9 cellular contexts compared by ENCODE assay signal in genomic region chr11:130478204-130478701, GRCh38. TPM values are rescaled to one million over a fixed set of nuclear protein-coding genes. Genes with fewer than 3 reads are reported as not detected.
A peak's percentile ranks its signal among the peaks of the same experiment; 100 is the strongest.
DNase-seq lines count a peak whose midpoint lies in the region; ATAC-seq and TF ChIP-seq lines count a peak whose summit lies in the region.
"Had no signal": no experiment of that assay in that cellular context is flagged by ENCODE, and none has a peak within 500 bp of the region (broad histone marks: within the 10 kb centered on the region; RNA-seq: fewer than 3 reads in every experiment).

No MANE protein-coding gene starts in this region.

- peaks cover 42% of the 10 kb centered on the region for H3K4me1 ChIP-seq in A673 (ENCODE audit: insufficient read depth, low read length, poor library complexity, severe bottlenecking)
- H3K4me1 ChIP-seq in endodermal cell (ENCODE audit: control insufficient read depth, insufficient read depth, low read length), result no peaks in the 10 kb centered on the region
- H3K4me1 ChIP-seq in mucosa of descending colon (ENCODE audit: low read depth), result no peaks in the 10 kb centered on the region

- H3K27ac Mint-ChIP-seq in endodermal cell, result no peak overlapping the region
- H3K27ac Mint-ChIP-seq in activated CD4-positive, alpha-beta memory T cell treated with anti-CD3 and anti-CD28 coated beads, Interleukin-2, amount 10 ng/mL, durations not matched to agents 7 days and 5 days, result no peak overlapping the region

- peak; percentile 53 for ATAC-seq in mucosa of descending colon

- no peaks in the 10 kb centered on the region for H3K9me3 Mint-ChIP-seq in endodermal cell
- H3K9me3 Mint-ChIP-seq in activated CD4-positive, alpha-beta memory T cell treated with anti-CD3 and anti-CD28 coated beads, Interleukin-2, amount 10 ng/mL, durations not matched to agents 7 days and 5 days, result no peaks in the 10 kb centered on the region

- no peaks in the 10 kb centered on the region for H3K27me3 Mint-ChIP-seq in endodermal cell (ENCODE audit: insufficient read depth)
- H3K27me3 Mint-ChIP-seq in activated CD4-positive, alpha-beta memory T cell treated with anti-CD3 and anti-CD28 coated beads, Interleukin-2, amount 10 ng/mL, durations not matched to agents 7 days and 5 days, result peaks cover 4% of the 10 kb centered on the region

- TF ChIP-seq CTCF in A673 (conservative IDR thresholded peaks at IDR 0.05; ENCODE audit: low read depth, low read length), result no peak
- TF ChIP-seq CTCF in endodermal cell (conservative IDR thresholded peaks at IDR 0.05), result no peak
- no peak for TF ChIP-seq CTCF in mucosa of descending colon (IDR thresholded peaks at IDR 0.05)

- 71 to 86% methylated on average over 7 to 10 of the region's 10 CpGs for WGBS in endodermal cell (ENCODE audit: insufficient coverage in 1 of 2, insufficient read length in 1 of 2), 2 experiments

- H3K36me3 Mint-ChIP-seq in endodermal cell (ENCODE audit: low read depth), result no peaks in the 10 kb centered on the region
- H3K36me3 Mint-ChIP-seq in activated CD4-positive, alpha-beta memory T cell treated with anti-CD3 and anti-CD28 coated beads, Interleukin-2, amount 10 ng/mL, durations not matched to agents 7 days and 5 days (ENCODE audit: low read depth), result no peaks in the 10 kb centered on the region

- H3K4me3 ChIP-seq in A673 (ENCODE audit: low read depth, low read length, poor library complexity, severe bottlenecking) (no peak overlapping the region), endodermal cell (ENCODE audit: low read length) (no peak overlapping the region), mucosa of descending colon (no peak overlapping the region)

- CTCF ChIA-PET in A673 (lab: Charles Lee), result no interaction called here
- CTCF ChIA-PET in activated CD4-positive, alpha-beta memory T cell treated with anti-CD3 and anti-CD28 coated beads, Interleukin-2, amount 10 ng/mL, durations not matched to agents 7 days and 5 days (lab: Charles Lee), result no interaction called here

- H3K27me3 ChIP-seq in A673 (replicated peaks; ENCODE audit: insufficient read depth, low read depth, low read length, poor library complexity) (no peaks in the 10 kb centered on the region), endodermal cell (ENCODE audit: control insufficient read depth, insufficient read depth, low read length, poor library complexity, severe bottlenecking) (no peaks in the 10 kb centered on the region)

- DNase-seq in A673 (ENCODE audit: low spot score) (peak; percentile 42), LoVo (ENCODE audit: low spot score) (peak; percentile 36), endodermal cell (peak; percentile 60), mucosa of descending colon (peak in 2 of 3 donors; percentile 47 to 53), GDM1 (lab: John Stamatoyannopoulos, UW) (no peak), RPMI8226 (no peak)
- DNase-seq in activated CD4-positive, alpha-beta memory T cell treated with anti-CD3 and anti-CD28 coated beads, Interleukin-2, amount 10 ng/mL, durations not matched to agents 7 days and 5 days, result no peak
- no peak for DNase-seq in stimulated activated CD4-positive, alpha-beta T cell treated with anti-CD3 and anti-CD28 coated beads, Interleukin-2, amount 100 ng/mL, for 24 hours

- intact Hi-C loops in A673 (cut with micrococcal nuclease; ENCODE audit: unreplicated experiment) (no loop called here), mucosa of descending colon (cut with DNase I, micrococcal nuclease) (no loop called here)

- H3K9me3 ChIP-seq in A673 (ENCODE audit: low read depth, low read length, poor library complexity, severe bottlenecking) (no peaks in the 10 kb centered on the region), endodermal cell (ENCODE audit: control insufficient read depth, low read length) (no peaks in the 10 kb centered on the region), mucosa of descending colon (no peaks in the 10 kb centered on the region)

- H3K4me3 Mint-ChIP-seq in endodermal cell, result no peak overlapping the region
- H3K4me3 Mint-ChIP-seq in activated CD4-positive, alpha-beta memory T cell treated with anti-CD3 and anti-CD28 coated beads, Interleukin-2, amount 10 ng/mL, durations not matched to agents 7 days and 5 days, result no peak overlapping the region

- POLR2A ChIA-PET in A673 (lab: Charles Lee; ENCODE audit: low non-redundant PET), result no interaction called here
- POLR2A ChIA-PET in activated CD4-positive, alpha-beta memory T cell treated with anti-CD3 and anti-CD28 coated beads, Interleukin-2, amount 10 ng/mL, durations not matched to agents 7 days and 5 days (lab: Charles Lee), result no interaction called here

- no peaks in the 10 kb centered on the region for H3K36me3 ChIP-seq in A673 (ENCODE audit: insufficient read depth, low read length, poor library complexity, severe bottlenecking)
- no peaks in the 10 kb centered on the region for H3K36me3 ChIP-seq in endodermal cell (ENCODE audit: control insufficient read depth, insufficient read depth, low read length)
- no peaks in the 10 kb centered on the region for H3K36me3 ChIP-seq in mucosa of descending colon (ENCODE audit: low read depth)

- H3K27ac ChIP-seq in A673 (ENCODE audit: low read depth, low read length, poor library complexity, severe bottlenecking), result no peak overlapping the region
- H3K27ac ChIP-seq in endodermal cell (ENCODE audit: low read depth, low read length), result no peak overlapping the region

- H3K9ac ChIP-seq in endodermal cell (ENCODE audit: extremely low read depth, low read length, poor library complexity, severe bottlenecking), result no peak overlapping the region

- no TSS peak for BruUV-seq in A673 (replicated peaks; lab: Mats Ljungman, UMichigan)

- H3K4me1 Mint-ChIP-seq in endodermal cell, result no peaks in the 10 kb centered on the region
- no peaks in the 10 kb centered on the region for H3K4me1 Mint-ChIP-seq in activated CD4-positive, alpha-beta memory T cell treated with anti-CD3 and anti-CD28 coated beads, Interleukin-2, amount 10 ng/mL, durations not matched to agents 7 days and 5 days

RNA-seq across cellular contexts. Expression of gene ADAMTS15, which starts 29.8 kb away (rescaled TPM):
- total RNA-seq in A673 (2021) (0.42 and 0.99 TPM in 2 replicates), endodermal cell (1 to 10 TPM in 1 of 2 donors, under 1 TPM in 1; 0.27 to 1.0 TPM), mucosa of descending colon (1 to 10 TPM; 1.8 to 7.8 (median 3.5) TPM)
- polyA plus RNA-seq in endodermal cell (2013, experiment 1 of 2), result 6.9 TPM
- polyA plus RNA-seq in endodermal cell (2013, experiment 2 of 2), result 5.3 TPM
- total RNA-seq in activated CD4-positive, alpha-beta memory T cell treated with anti-CD3 and anti-CD28 coated beads, Interleukin-2, amount 10 ng/mL, durations not matched to agents 7 days and 5 days, result not detected
- total RNA-seq: OCI-LY7 had no signal

RNA-seq across cellular contexts. Expression of gene ADAMTS8, which starts 49.8 kb away (rescaled TPM):
- total RNA-seq in A673 (2021), result 0.09 TPM in 1 of 2 replicates, not detected in the other
- 1 to 10 TPM in 1 of 2 donors, under 1 TPM in 1; 1.00 to 4.0 TPM for total RNA-seq in endodermal cell
- polyA plus RNA-seq in endodermal cell (2013, experiment 1 of 2), result 2.3 TPM
- polyA plus RNA-seq in endodermal cell (2013, experiment 2 of 2), result 2.6 TPM
- total RNA-seq in mucosa of descending colon, result 10 to 100 TPM in 1 of 3 donors, 1 to 10 TPM in 1, under 1 TPM in 1; 0.38 to 10.5 (median 2.6) TPM
- total RNA-seq in activated CD4-positive, alpha-beta memory T cell treated with anti-CD3 and anti-CD28 coated beads, Interleukin-2, amount 10 ng/mL, durations not matched to agents 7 days and 5 days, result not detected
- total RNA-seq: OCI-LY7 had no signal

Comparison
In these comparisons a context has a peak if more than half of its experiments do, and no peak if none do; other contexts are left out.
1. DNase-seq: peak in A673 (single experiment), LoVo (single experiment), endodermal cell (single experiment) and mucosa of descending colon (2 of 3); none in activated CD4-positive, alpha-beta memory T cell treated with anti-CD3 and anti-CD28 coated beads, Interleukin-2, amount 10 ng/mL, durations not matched to agents 7 days and 5 days (single experiment), GDM1 (single experiment), RPMI8226 (single experiment) and stimulated activated CD4-positive, alpha-beta T cell treated with anti-CD3 and anti-CD28 coated beads, Interleukin-2, amount 100 ng/mL, for 24 hours (0 of 2).